8 cellular contexts compared by ENCODE assay signal in genomic region chr16:89873109-89873821, GRCh38. TPM values are rescaled to one million over a fixed set of nuclear protein-coding genes. Genes with fewer than 3 reads are reported as not detected.
DNase-seq lines count a peak whose midpoint lies in the region; ATAC-seq, FAIRE-seq and TF ChIP-seq lines count a peak whose summit lies in the region.

Gene TCF25, plus strand, starts transcription at chr16:89873592. Its CDS starts 76 bp downstream, at chr16:89873668.

- peak; percentile 25 for ATAC-seq in HG03095 (IDR thresholded peaks at IDR 0.05; ENCODE audit: unreplicated experiment)

- TF ChIP-seq CTCF in WI38 (IDR thresholded peaks at IDR 0.05; ENCODE audit: low read depth, low read length), result no peak
- peak in 2 of 3 donors; percentile 4 to 19 for TF ChIP-seq CTCF in breast epithelium (IDR thresholded peaks at IDR 0.05)

- H3K27me3 ChIP-seq in breast epithelium, result no peaks in the 10 kb centered on the region
- no peaks in the 10 kb centered on the region for H3K27me3 ChIP-seq in small intestine (ENCODE audit: control insufficient read depth in 2 of 2, insufficient read depth in 2 of 2, low read length in 2 of 2)

- H3K27ac ChIP-seq in breast epithelium, result peak within 1 kb of the TSS; percentile 99 to 100
- H3K27ac ChIP-seq in small intestine (ENCODE audit: low read depth in 1 of 2, low read length in 1 of 2), result peak within 1 kb of the TSS; percentile 98 to 100

- 0 to 1% (median 0%) methylated on average over 49 to 89 of the region's 89 CpGs for WGBS in small intestine, 3 donors

- intact Hi-C loops in breast epithelium (cut with DNase I; ENCODE audit: low total_unique reads), result no loop called here

- peak; percentile 90 for TF ChIP-seq POLR2A in GM18526 (IDR thresholded peaks at IDR 0.05; ENCODE audit: extremely low read depth, insufficient read length)
- peak; percentile 82 for TF ChIP-seq POLR2A in breast epithelium (IDR thresholded peaks at IDR 0.05)

- no peaks in the 10 kb centered on the region for H3K9me3 ChIP-seq in breast epithelium
- no peaks in the 10 kb centered on the region for H3K9me3 ChIP-seq in small intestine (ENCODE audit: control insufficient read depth, low read depth)

- no peaks in the 10 kb centered on the region for H3K36me3 ChIP-seq in breast epithelium
- H3K36me3 ChIP-seq in small intestine (ENCODE audit: control insufficient read depth in 2 of 2, insufficient read depth in 2 of 2, low read length in 2 of 2), result peaks cover 0 to 2% of the 10 kb centered on the region in 2 donors

- peak; percentile 89 for DNase-seq in 8988T
- peak; percentile 82 for DNase-seq in NCI-H2171 treated with DMSO at 0.1 percent for 48 hours (lab: John Stamatoyannopoulos, UW)
- DNase-seq in breast epithelium (ENCODE audit: low spot score in 2 of 2), result peak; percentile 56 to 85
- peak; percentile 93 for DNase-seq in iPS-NIHi11 (ENCODE audit: low spot score)
- peak; percentile 89 for DNase-seq in small intestine

- H3K4me1 ChIP-seq in breast epithelium (peaks cover 0 to 3% of the 10 kb centered on the region in 2 donors), small intestine (ENCODE audit: control insufficient read depth in 2 of 2, insufficient read depth in 1 of 2, low read depth in 1 of 2, low read length in 1 of 2) (no peaks in the 10 kb centered on the region)

- no peak for FAIRE-seq in small intestine (lab: Jason Lieb, UNC)

- peak within 1 kb of the TSS; percentile 90 for H3K4me3 ChIP-seq in WI38 (ENCODE audit: low read depth, low read length)
- peak within 1 kb of the TSS; percentile 89 to 99 (median 89) for H3K4me3 ChIP-seq in breast epithelium
- peak within 1 kb of the TSS; percentile 67 to 86 for H3K4me3 ChIP-seq in small intestine (ENCODE audit: low read depth in 1 of 2, low read length in 2 of 2)

RNA-seq across cellular contexts. Expression of gene TCF25, which starts in this region (rescaled TPM):
- 100 to 1,000 TPM; 169 to 243 (median 176) TPM for total RNA-seq in breast epithelium
- 100 to 1,000 TPM; 130 to 356 (median 204) TPM for polyA plus RNA-seq in small intestine

Comparison
In these comparisons a context has a peak if more than half of its experiments do, and no peak if none do; other contexts are left out.
1. Peak in every context shown above with its lines: DNase-seq, ATAC-seq, H3K4me3 ChIP-seq and H3K27ac ChIP-seq.